10 cellular contexts compared by ENCODE assay signal in the genomic region with DNA sequence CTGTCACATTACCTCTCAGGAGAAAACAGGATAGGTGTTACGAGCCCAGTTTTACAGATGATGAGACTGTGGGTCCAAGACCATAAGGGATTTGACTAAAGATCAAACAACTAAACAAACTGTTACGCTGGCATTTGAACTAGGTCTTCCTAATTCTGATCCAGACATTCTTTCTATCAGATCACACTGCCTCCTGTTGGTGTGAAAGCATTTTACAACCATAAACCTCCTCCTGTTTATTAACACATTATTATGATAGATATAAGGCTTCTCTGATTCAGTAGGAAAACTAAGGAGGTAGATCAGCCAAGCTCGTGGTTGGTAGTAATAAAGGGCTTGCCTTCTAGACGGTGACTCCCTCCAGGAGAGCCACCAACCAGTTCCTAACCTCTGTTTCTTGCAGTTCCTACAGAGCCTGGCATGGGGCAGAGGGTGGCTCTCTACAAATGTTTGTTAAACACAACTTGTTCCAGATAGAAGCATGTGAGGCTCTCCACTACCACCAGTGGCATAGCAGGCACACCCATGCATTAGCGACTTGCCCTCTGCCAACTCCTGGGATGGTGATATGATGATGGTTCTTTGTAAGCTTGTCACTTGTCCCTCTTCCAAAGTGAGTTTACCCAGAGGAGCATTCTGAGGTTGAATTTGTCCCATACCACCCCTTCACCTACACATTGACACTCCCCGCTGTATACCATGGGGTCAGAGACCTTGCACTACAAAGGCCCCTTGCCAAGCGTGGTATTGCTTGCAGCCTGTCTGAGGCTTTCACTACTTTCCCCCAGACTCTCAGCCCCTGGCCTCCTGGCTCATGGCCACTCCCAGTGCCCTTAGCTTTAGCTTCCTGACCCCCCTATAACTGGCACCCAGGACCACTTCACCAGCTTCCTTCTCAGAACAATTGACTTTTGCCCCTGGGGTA.
A peak's percentile ranks its signal among the peaks of the same experiment; 100 is the strongest.
DNase-seq lines count a peak whose midpoint lies in the region; ATAC-seq, FAIRE-seq and TF ChIP-seq lines count a peak whose summit lies in the region.
"Had no signal": no experiment of that assay in that cellular context is flagged by ENCODE, and none has a peak within 500 bp of the region (broad histone marks: within the 10 kb centered on the region; RNA-seq: fewer than 3 reads in every experiment).

No MANE protein-coding gene starts in this region.

- H2AK5ac ChIP-seq in H1 (ENCODE audit: low read depth, low read length): 0 out of 2 replicates have a peak overlapping the region, but pooled peaks have one; percentile 67

- peaks cover 7% of the 10 kb centered on the region for H3K4me1 Mint-ChIP-seq in neural progenitor cell

- H3F3A ChIP-seq in neural progenitor cell (ENCODE audit: low read depth): no peaks in the 10 kb centered on the region

- H3K4me3 ChIP-seq in GM06990 (replicated peaks; ENCODE audit: low read depth, low read length) (no peak overlapping the region), H1 (ENCODE audit: extremely low read depth in 1 of 4, insufficient read depth in 2 of 4, low read depth in 3 of 4, low read length in 4 of 4) (no peak overlapping the region), neural progenitor cell (no peak overlapping the region)
- H3K4me3 ChIP-seq: vagina had no signal

- TF ChIP-seq CTCF in GM06990 (IDR thresholded peaks at IDR 0.05; ENCODE audit: insufficient read depth, low read length, poor library complexity, severe bottlenecking) (peak; percentile 47), H1 (IDR thresholded peaks at IDR 0.05; ENCODE audit: control extremely low read depth in 1 of 3, insufficient read depth in 1 of 3, low read depth in 1 of 3, low read length in 3 of 3) (peak in 2 of 3 experiments; percentile 29 to 60; a peak in 2 of 4 replicates), neural progenitor cell (IDR thresholded peaks at IDR 0.05) (peak; percentile 76)

- H2BK12ac ChIP-seq in H1 (ENCODE audit: low read depth, low read length): peak overlapping the region; percentile 42; the same call in 1 of the 2 replicates

- H3K9me3 Mint-ChIP-seq in neural progenitor cell: peaks cover 4% of the 10 kb centered on the region

- no peak overlapping the region for H2BK120ac ChIP-seq in H1 (replicated peaks; ENCODE audit: low read depth, low read length)

- TF ChIP-seq RAD21 in H1 (IDR thresholded peaks at IDR 0.05 in 1 of 2, conservative IDR thresholded peaks at IDR 0.05 in 1 of 2; ENCODE audit: low read depth in 2 of 2, low read length in 2 of 2): peak; percentile 61 to 66

- WGBS in H1 (ENCODE audit: extremely low coverage in 1 of 2, insufficient coverage in 1 of 2, insufficient read length in 1 of 2, insufficient replicate concordance in 2 of 2, low coverage in 1 of 2, low lambda C conversion rate in 2 of 2, missing lambda C conversion rate in 1 of 2), 2 experiments: 89% methylated on average over 7 of the region's 7 CpGs; no CpG with 5 or more reads in 1 of the 2 experiments

- H3K27me3 Mint-ChIP-seq in neural progenitor cell (ENCODE audit: insufficient read depth, low read depth): no peaks in the 10 kb centered on the region

- H4K5ac ChIP-seq in H1 (ENCODE audit: insufficient read length, low read depth, low read length): no peak overlapping the region

- no peaks in the 10 kb centered on the region for H4K20me1 ChIP-seq in H1 (replicated peaks in 1 of 2; ENCODE audit: control insufficient read depth in 1 of 2, insufficient read depth in 2 of 2, low read length in 2 of 2)
- H4K20me1 ChIP-seq in neural progenitor cell (ENCODE audit: low read depth): no peaks in the 10 kb centered on the region

- H3K36me3 Mint-ChIP-seq in neural progenitor cell: no peaks in the 10 kb centered on the region

- H2AFZ ChIP-seq in H1 (ENCODE audit: low read length) (no peak overlapping the region), neural progenitor cell (replicated peaks) (no peak overlapping the region)

- no peaks in the 10 kb centered on the region for H3K36me3 ChIP-seq in GM06990 (ENCODE audit: control insufficient read depth, insufficient read depth, low read length)
- H3K36me3 ChIP-seq in H1 (ENCODE audit: control insufficient read depth in 2 of 4, insufficient read depth in 4 of 4, low read length in 3 of 4): no peaks in the 10 kb centered on the region
- no peaks in the 10 kb centered on the region for H3K36me3 ChIP-seq in neural progenitor cell
- H3K36me3 ChIP-seq: vagina had no signal

- no peak overlapping the region for H4K8ac ChIP-seq in H1 (ENCODE audit: extremely low read depth, insufficient read depth, low read length)

- no peak overlapping the region for H2BK20ac ChIP-seq in H1 (ENCODE audit: low read length)

- no peaks in the 10 kb centered on the region for H3K79me1 ChIP-seq in H1 (ENCODE audit: low read depth, low read length)

- H3K23ac ChIP-seq in H1 (ENCODE audit: insufficient read length): no peak overlapping the region

- H2BK5ac ChIP-seq in H1 (ENCODE audit: low read depth, low read length): no peak overlapping the region; the same call in 1 of the 2 replicates

- POLR2A ChIA-PET in H1 (lab: Charles Lee; ENCODE audit: partially characterized antibody): interaction anchor here (1.4 kb wide), 1 partner anchor 13 kb away, joined by 3 read pairs; no protein-coding TSS in a partner anchor

- DNase-seq in GM06990 (ENCODE audit: extremely low read depth, insufficient read length): no peak
- peak; percentile 26 for DNase-seq in MV-4-11 (lab: John Stamatoyannopoulos, UW)
- no peak for DNase-seq in H1 (ENCODE audit: low read depth in 1 of 2, low spot score in 2 of 2)
- peak; percentile 31 for DNase-seq in neural progenitor cell (ENCODE audit: low spot score)
- DNase-seq in hippocampal formation (lab: John Stamatoyannopoulos, UW): no peak
- DNase-seq in stimulated activated naive CD8-positive, alpha-beta T cell treated with anti-CD3 and anti-CD28 coated beads, Interleukin-15, Interleukin-2, amounts not matched to agents 100 U/mL and 50 U/mL, for 24 hours: no peak

- no peak overlapping the region for H3K18ac ChIP-seq in H1 (ENCODE audit: extremely low read depth, low read length)

- H3K4me2 ChIP-seq in H1 (ENCODE audit: insufficient read depth in 1 of 2, low read depth in 2 of 2, low read length in 2 of 2): no peak overlapping the region
- no peak overlapping the region for H3K4me2 ChIP-seq in neural progenitor cell

- no peak overlapping the region for H3K9ac ChIP-seq in H1 (replicated peaks in 1 of 4; ENCODE audit: extremely low read depth in 1 of 4, low read depth in 3 of 4, low read length in 3 of 4)
- H3K9ac ChIP-seq in neural progenitor cell: no peak overlapping the region

- TF ChIP-seq EP300 in H1 (IDR thresholded peaks at IDR 0.05; ENCODE audit: borderline replicate concordance in 1 of 2, low read depth in 2 of 2, low read length in 2 of 2): no peak

- no peak overlapping the region for H3K56ac ChIP-seq in H1 (replicated peaks; ENCODE audit: insufficient read length, low read depth, low read length)

- CTCF ChIA-PET in H1 (lab: Charles Lee; ENCODE audit: partially characterized antibody): interaction anchor here (0.7 to 3.2 kb wide), 14 partner anchors 8 to 1066 kb away, joined by 3 to 21 read pairs (median 3); no protein-coding TSS in a partner anchor

- no peak for TF ChIP-seq POLR2A in H1 (IDR thresholded peaks at IDR 0.05; ENCODE audit: control extremely low read depth in 1 of 2, low read depth in 2 of 2, low read length in 2 of 2)

- H3K4me3 Mint-ChIP-seq in neural progenitor cell: no peak overlapping the region

- ATAC-seq in GM21360 (IDR thresholded peaks at IDR 0.05; ENCODE audit: unreplicated experiment): no peak
- no peak for ATAC-seq in HG03196 (IDR thresholded peaks at IDR 0.05; ENCODE audit: unreplicated experiment)
- ATAC-seq in stimulated activated naive CD8-positive, alpha-beta T cell treated with anti-CD3 and anti-CD28 coated beads, Interleukin-15, Interleukin-2, amounts not matched to agents 100 U/mL and 50 U/mL, for 24 hours: no peak

- no peak overlapping the region for H3K27ac Mint-ChIP-seq in neural progenitor cell

- H3K27ac ChIP-seq in H1 (ENCODE audit: low read depth, low read length) (no peak overlapping the region), neural progenitor cell (no peak overlapping the region)
- H3K27ac ChIP-seq: vagina had no signal

- H2BK15ac ChIP-seq in H1 (ENCODE audit: low read length): no peak overlapping the region; the same call in 1 of the 2 replicates

- H3K27me3 ChIP-seq in GM06990 (replicated peaks; ENCODE audit: control insufficient read depth, insufficient read depth, low read length) (no peaks in the 10 kb centered on the region), H1 (replicated peaks in 1 of 4; ENCODE audit: control insufficient read depth in 3 of 4, extremely low read depth in 1 of 4, insufficient read depth in 3 of 4, low read length in 3 of 4) (no peaks in the 10 kb centered on the region), neural progenitor cell (no peaks in the 10 kb centered on the region)
- H3K27me3 ChIP-seq: vagina had no signal

- no peak overlapping the region for H4K91ac ChIP-seq in H1 (replicated peaks; ENCODE audit: insufficient read length, low read length)

- peak; percentile 70 for FAIRE-seq in H1 (lab: Jason Lieb, UNC)
- FAIRE-seq: RCC 7860 had no signal

- peaks cover 0 to 6% (median 0%) of the 10 kb centered on the region in 4 experiments; a peak in 1 of 7 replicates for H3K4me1 ChIP-seq in H1 (replicated peaks in 1 of 4; ENCODE audit: control insufficient read depth in 3 of 4, insufficient read depth in 4 of 4, low read length in 3 of 4)
- H3K4me1 ChIP-seq in neural progenitor cell: peaks cover 8% of the 10 kb centered on the region

- no peaks in the 10 kb centered on the region for H3K23me2 ChIP-seq in H1 (ENCODE audit: low read depth, low read length)

- H3K4ac ChIP-seq in H1 (replicated peaks; ENCODE audit: insufficient read length, low read depth, low read length): no peak overlapping the region

- H3K79me2 ChIP-seq in H1 (ENCODE audit: control insufficient read depth in 1 of 2, insufficient read depth in 2 of 2, low read length in 2 of 2) (no peaks in the 10 kb centered on the region), neural progenitor cell (ENCODE audit: low read depth) (no peaks in the 10 kb centered on the region)

- no peak overlapping the region for H3K14ac ChIP-seq in H1 (ENCODE audit: insufficient read length)

- H3K9me3 ChIP-seq in H1 (ENCODE audit: insufficient read depth in 2 of 2, low read depth in 1 of 2, low read length in 1 of 2) (peaks cover 0 to 4% of the 10 kb centered on the region in 2 experiments; a peak in 1 of 4 replicates), neural progenitor cell (ENCODE audit: low read depth) (no peaks in the 10 kb centered on the region)
- H3K9me3 ChIP-seq: vagina had no signal

TF ChIP-seq in H1, 55 proteins besides CTCF, POLR2A, EP300 and RAD21 (continues in another document):
- TF ChIP-seq CTBP2 (IDR thresholded peaks at IDR 0.05; ENCODE audit: borderline replicate concordance, insufficient read depth, insufficient read length, low read length): no peak
- no peak for TF ChIP-seq ASH2L (IDR thresholded peaks at IDR 0.05; ENCODE audit: low read length)
- TF ChIP-seq, protein P1, sequence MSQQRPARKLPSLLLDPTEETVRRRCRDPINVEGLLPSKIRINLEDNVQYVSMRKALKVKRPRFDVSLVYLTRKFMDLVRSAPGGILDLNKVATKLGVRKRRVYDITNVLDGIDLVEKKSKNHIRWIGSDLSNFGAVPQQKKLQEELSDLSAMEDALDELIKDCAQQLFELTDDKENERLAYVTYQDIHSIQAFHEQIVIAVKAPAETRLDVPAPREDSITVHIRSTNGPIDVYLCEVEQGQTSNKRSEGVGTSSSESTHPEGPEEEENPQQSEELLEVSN (IDR thresholded peaks at IDR 0.05): no peak

Comparison
In these comparisons a context has a peak if more than half of its experiments do, and no peak if none do; other contexts are left out.
1. DNase-seq: peak in MV-4-11 (single experiment) and neural progenitor cell (single experiment); none in GM06990 (single experiment), H1 (0 of 2), hippocampal formation (0 of 2) and stimulated activated naive CD8-positive, alpha-beta T cell treated with anti-CD3 and anti-CD28 coated beads, Interleukin-15, Interleukin-2, amounts not matched to agents 100 U/mL and 50 U/mL, for 24 hours (single experiment).
2. Peak in every context shown above with its lines, with median percentiles within 50 percentile points of each other: CTCF ChIP-seq.